21 cellular contexts compared by ENCODE assay signal in the genomic region with DNA sequence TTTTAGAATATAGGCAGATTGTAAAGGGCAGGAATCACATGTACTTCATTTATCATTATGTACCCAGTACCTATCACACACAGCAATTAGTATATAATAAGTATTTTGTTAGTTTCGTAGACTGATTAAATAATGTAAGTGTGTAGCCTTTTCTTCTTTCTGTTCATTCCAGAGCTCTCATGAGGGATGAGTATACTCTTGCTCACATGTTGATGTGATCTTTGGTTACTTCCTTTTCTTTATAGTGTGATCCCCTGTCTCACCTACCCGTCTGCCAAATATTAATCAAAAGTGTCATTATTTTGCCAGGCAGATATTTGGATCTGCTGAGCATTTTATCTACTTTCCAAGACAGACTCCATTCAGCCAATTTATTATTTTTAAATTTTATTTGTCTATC.
DNase-seq lines count a peak whose midpoint lies in the region; ATAC-seq and TF ChIP-seq lines count a peak whose summit lies in the region.
"Had no signal": no experiment of that assay in that cellular context is flagged by ENCODE, and none has a peak within 500 bp of the region (broad histone marks: within the 10 kb centered on the region; RNA-seq: fewer than 3 reads in every experiment).

No MANE protein-coding gene starts in this region.

- H3K9me3 ChIP-seq in mammary epithelial cell (replicated peaks; ENCODE audit: insufficient read depth, low read length): no peaks in the 10 kb centered on the region
- no peaks in the 10 kb centered on the region for H3K9me3 ChIP-seq in RWPE2 (ENCODE audit: severe bottlenecking)
- H3K9me3 ChIP-seq in neutrophil: no peaks in the 10 kb centered on the region
- H3K9me3 ChIP-seq in vagina: no peaks in the 10 kb centered on the region

- peaks cover 10% of the 10 kb centered on the region for H3K9me3 Mint-ChIP-seq in MCF 10A (ENCODE audit: unreplicated experiment)

- H3K4me3 ChIP-seq in mammary epithelial cell (replicated peaks in 1 of 3; ENCODE audit: insufficient read depth in 1 of 3, low read depth in 2 of 3, low read length in 3 of 3): no peak overlapping the region
- H3K4me3 ChIP-seq in RWPE2 (ENCODE audit: severe bottlenecking): no peak overlapping the region
- no peak overlapping the region for H3K4me3 ChIP-seq in epithelial cell of esophagus (ENCODE audit: low read length)
- no peak overlapping the region for H3K4me3 ChIP-seq in neutrophil (ENCODE audit: low read depth in 1 of 2, low read length in 1 of 2)
- H3K4me3 ChIP-seq in vagina: no peak overlapping the region
- H3K4me3 ChIP-seq: K562 had no signal

- DNase-seq in MCF 10A (ENCODE audit: unreplicated experiment) (no peak), mammary epithelial cell (no peak), RWPE2 (ENCODE audit: low spot score) (no peak), epithelial cell of esophagus (ENCODE audit: low read depth) (peak; percentile 20), COR-L47 (lab: John Stamatoyannopoulos, UW) (no peak), vagina (ENCODE audit: extremely low spot score in 2 of 2) (no peak)
- no peak for DNase-seq in activated CD4-positive, CD25-positive, alpha-beta regulatory T cell (lab: John Stamatoyannopoulos, UW)
- DNase-seq: 8988T; DMS79; HFFc6; NCI-H1092 treated with DMSO at 0.1 percent for 48 hours; NCI-H1436 treated with DMSO at 0.1 percent for 48 hours; NCI-H2029; NCI-H226; NCI-H524; NCI-H774; NK-92 treated with Interleukin-12 subunit alpha and Interleukin-12 subunit beta, amount 100 ng/mL, for 24 hours had no signal

- H3K4me1 Mint-ChIP-seq in MCF 10A (ENCODE audit: insufficient read depth, unreplicated experiment): no peaks in the 10 kb centered on the region

- TF ChIP-seq POLR2A in vagina (IDR thresholded peaks at IDR 0.05): no peak

- H3K4me1 ChIP-seq in mammary epithelial cell (ENCODE audit: insufficient read depth, low read length) (no peaks in the 10 kb centered on the region), RWPE2 (ENCODE audit: insufficient read depth, poor library complexity, severe bottlenecking) (no peaks in the 10 kb centered on the region), neutrophil (ENCODE audit: control insufficient read depth in 1 of 2, insufficient read depth in 1 of 2, low read depth in 1 of 2, low read length in 1 of 2) (peaks cover 7 to 8% of the 10 kb centered on the region in 2 experiments), vagina (no peaks in the 10 kb centered on the region)

- ATAC-seq in RWPE2 (ENCODE audit: low read depth): 0 out of 3 replicates have a peak, but pooled peaks have one; percentile 27
- ATAC-seq: K562, Panc1 had no signal

- peaks cover 62% of the 10 kb centered on the region for H3K36me3 Mint-ChIP-seq in MCF 10A (ENCODE audit: insufficient read depth, unreplicated experiment)

- intact Hi-C loops in MCF 10A (cut with micrococcal nuclease) (no loop called here), mammary epithelial cell (cut with micrococcal nuclease) (no loop called here), vagina (cut with DNase I) (no loop called here)

- no peak overlapping the region for H3K4me3 Mint-ChIP-seq in MCF 10A (ENCODE audit: unreplicated experiment)
- H3K4me3 Mint-ChIP-seq: HFFc6 had no signal

- H3K27me3 ChIP-seq in mammary epithelial cell (ENCODE audit: insufficient read depth, low read length) (no peaks in the 10 kb centered on the region), RWPE2 (ENCODE audit: insufficient read depth, poor library complexity, severe bottlenecking) (no peaks in the 10 kb centered on the region), neutrophil (no peaks in the 10 kb centered on the region), vagina (no peaks in the 10 kb centered on the region)

- CTCF ChIA-PET in MCF 10A (lab: Yijun Ruan, JAX) (interaction anchor here (1.0 kb wide), 1 partner anchor 14 kb away, joined by 3 read pairs; no protein-coding TSS in a partner anchor), mammary epithelial cell (lab: Charles Lee; ENCODE audit: low non-redundant PET) (no interaction called here)

- WGBS in mammary epithelial cell (ENCODE audit: low coverage, missing lambda C conversion rate): 64% methylated on average over 2 of the region's 2 CpGs

- H3K9ac ChIP-seq in mammary epithelial cell (ENCODE audit: insufficient read depth, low read length): no peak overlapping the region

- TF ChIP-seq CTCF in MCF 10A (IDR thresholded peaks at IDR 0.05; ENCODE audit: unreplicated experiment) (no peak), mammary epithelial cell (conservative IDR thresholded peaks at IDR 0.05 in 1 of 2, IDR thresholded peaks at IDR 0.05 in 1 of 2; ENCODE audit: extremely low read depth in 1 of 2, insufficient read depth in 1 of 2, low read depth in 1 of 2, low read length in 2 of 2) (no peak), RWPE2 (IDR thresholded peaks at IDR 0.05; ENCODE audit: poor library complexity, severe bottlenecking) (no peak), epithelial cell of esophagus (IDR thresholded peaks at IDR 0.05; ENCODE audit: insufficient read depth, low read depth, low read length, missing control alignments) (no peak), neutrophil (IDR thresholded peaks at IDR 0.05) (no peak), vagina (IDR thresholded peaks at IDR 0.05) (no peak)

- BruUV-seq in MCF 10A (replicated peaks; lab: Mats Ljungman, UMichigan): no TSS peak
- BruUV-seq in mammary epithelial cell (replicated peaks; lab: Mats Ljungman, UMichigan): no TSS peak

- dilution Hi-C loops in mammary epithelial cell (cut with HindIII; ENCODE audit: low sequenced_read_pairs): no loop called here

- no peaks in the 10 kb centered on the region for H4K20me1 ChIP-seq in mammary epithelial cell (ENCODE audit: insufficient read depth, low read length)

- no peaks in the 10 kb centered on the region for H3K27me3 Mint-ChIP-seq in MCF 10A (ENCODE audit: insufficient read depth, unreplicated experiment)

- H3K27ac ChIP-seq in mammary epithelial cell (ENCODE audit: insufficient read depth, low read depth, low read length) (no peak overlapping the region), RWPE2 (ENCODE audit: poor library complexity, severe bottlenecking) (no peak overlapping the region), neutrophil (peak overlapping the region; percentile 16), vagina (no peak overlapping the region)
- H3K27ac ChIP-seq: C4-2B had no signal

- H3K36me3 ChIP-seq in mammary epithelial cell (ENCODE audit: insufficient read depth, low read length) (peaks cover 29% of the 10 kb centered on the region), RWPE2 (ENCODE audit: low read depth) (peaks cover 63% of the 10 kb centered on the region), neutrophil (peaks cover 79% of the 10 kb centered on the region), vagina (peaks cover 4 to 47% of the 10 kb centered on the region in 2 donors)

- H3K79me2 ChIP-seq in mammary epithelial cell (ENCODE audit: insufficient read depth, low read length): peaks cover 2% of the 10 kb centered on the region

- no peak overlapping the region for H3K4me2 ChIP-seq in mammary epithelial cell (ENCODE audit: insufficient read depth, low read depth, low read length)

- in situ Hi-C loops in mammary epithelial cell (cut with MboI; ENCODE audit: low sequenced_read_pairs in 2 of 2): no loop called here

- H2AFZ ChIP-seq in mammary epithelial cell (ENCODE audit: low read depth, low read length): no peak overlapping the region

- peak overlapping the region; percentile 61 for H3K27ac Mint-ChIP-seq in MCF 10A (ENCODE audit: low read depth, unreplicated experiment)
- H3K27ac Mint-ChIP-seq: HFFc6 had no signal

- POLR2A ChIA-PET in MCF 10A (lab: Yijun Ruan, JAX): interaction anchor here (3.5 kb wide), 1 partner anchor 12 kb away, joined by 11 read pairs; no protein-coding TSS in a partner anchor
